8 cellular contexts compared by ENCODE assay signal in genomic region chr16:88810166-88810867, GRCh38. TPM values are rescaled to one million over a fixed set of nuclear protein-coding genes. Genes with fewer than 3 reads are reported as not detected.
DNase-seq lines count a peak whose midpoint lies in the region; ATAC-seq and TF ChIP-seq lines count a peak whose summit lies in the region.

No MANE protein-coding gene starts in this region.

- TF ChIP-seq CTCF in right atrium auricular region (IDR thresholded peaks at IDR 0.05) (no peak), WI38 (IDR thresholded peaks at IDR 0.05; ENCODE audit: low read depth, low read length) (no peak), fibroblast of villous mesenchyme (IDR thresholded peaks at IDR 0.05; ENCODE audit: insufficient read depth, low read depth, low read length) (no peak)

- ATAC-seq in Right ventricle myocardium inferior (no peak), GM19395 (IDR thresholded peaks at IDR 0.05; ENCODE audit: unreplicated experiment) (no peak), GM18870 (IDR thresholded peaks at IDR 0.05; ENCODE audit: unreplicated experiment) (no peak)

- H3K9me3 ChIP-seq in right atrium auricular region = no peaks in the 10 kb centered on the region

- H3K27ac ChIP-seq in right atrium auricular region = peak overlapping the region; percentile 87 to 92

- H3K4me1 ChIP-seq in right atrium auricular region = peaks cover 0 to 37% of the 10 kb centered on the region in 2 donors

- intact Hi-C loops in Right ventricle myocardium inferior (cut with DNase I) = loop anchor here (5.0 kb wide), 3 partner anchors 132 to 407 kb away; partner anchors contain the start of genes CDH15 and ZNF778

- H3K4me3 ChIP-seq in right atrium auricular region (peak overlapping the region; percentile 50 to 77), WI38 (ENCODE audit: low read depth, low read length) (peak overlapping the region; percentile 65), fibroblast of villous mesenchyme (ENCODE audit: low read depth, low read length) (peak overlapping the region; percentile 79)

- peaks cover 10% of the 10 kb centered on the region for H3K36me3 ChIP-seq in right atrium auricular region

- DNase-seq in right atrium auricular region (ENCODE audit: low spot score) (no peak), Right ventricle myocardium inferior (ENCODE audit: missing footprints) (no peak), fibroblast of villous mesenchyme (ENCODE audit: low read depth) (no peak), SHP77 (lab: John Stamatoyannopoulos, UW) (no peak)
- DNase-seq in stimulated activated CD4-positive, alpha-beta T cell treated with anti-CD3 and anti-CD28 coated beads, Interleukin-12 subunit alpha, Interleukin-12 subunit beta, amount 100 ng/mL, for 4 hours = peak; percentile 44

- no peaks in the 10 kb centered on the region for H3K27me3 ChIP-seq in right atrium auricular region

RNA-seq across cellular contexts. Expression of gene APRT, which starts 1.4 kb away (rescaled TPM):
- total RNA-seq in right atrium auricular region (10 to 100 TPM; 50.6 to 90.4 TPM), Right ventricle myocardium inferior (45.3 TPM), fibroblast of villous mesenchyme (39.7 and 46.1 TPM in 2 replicates)

RNA-seq across cellular contexts. Expression of gene CDT1, which starts 6.7 kb away (rescaled TPM):
- total RNA-seq in right atrium auricular region = 1 to 10 TPM in 1 of 2 donors, under 1 TPM in 1; 0.39 to 1.3 TPM
- 0.65 TPM for total RNA-seq in Right ventricle myocardium inferior
- total RNA-seq in fibroblast of villous mesenchyme = 7.8 and 12.6 TPM in 2 replicates

RNA-seq across cellular contexts. Expression of gene PIEZO1, which starts 25.3 kb away (rescaled TPM):
- total RNA-seq in right atrium auricular region (10 to 100 TPM; 37.7 to 73.2 TPM), Right ventricle myocardium inferior (18.1 TPM), fibroblast of villous mesenchyme (196 and 197 TPM in 2 replicates)

RNA-seq across cellular contexts. Expression of gene GALNS, which starts 46.4 kb away (rescaled TPM):
- total RNA-seq in right atrium auricular region (10 to 100 TPM; 12.6 to 18.8 TPM), Right ventricle myocardium inferior (15.8 TPM), fibroblast of villous mesenchyme (24.8 and 26.3 TPM in 2 replicates)

RNA-seq across cellular contexts. Expression of gene TRAPPC2L, which starts 46.6 kb away (rescaled TPM):
- total RNA-seq in right atrium auricular region = 10 to 100 TPM; 30.7 to 33.0 TPM
- total RNA-seq in Right ventricle myocardium inferior = 58.7 TPM
- total RNA-seq in fibroblast of villous mesenchyme = 34.5 and 49.6 TPM in 2 replicates
